In the genomic region with DNA sequence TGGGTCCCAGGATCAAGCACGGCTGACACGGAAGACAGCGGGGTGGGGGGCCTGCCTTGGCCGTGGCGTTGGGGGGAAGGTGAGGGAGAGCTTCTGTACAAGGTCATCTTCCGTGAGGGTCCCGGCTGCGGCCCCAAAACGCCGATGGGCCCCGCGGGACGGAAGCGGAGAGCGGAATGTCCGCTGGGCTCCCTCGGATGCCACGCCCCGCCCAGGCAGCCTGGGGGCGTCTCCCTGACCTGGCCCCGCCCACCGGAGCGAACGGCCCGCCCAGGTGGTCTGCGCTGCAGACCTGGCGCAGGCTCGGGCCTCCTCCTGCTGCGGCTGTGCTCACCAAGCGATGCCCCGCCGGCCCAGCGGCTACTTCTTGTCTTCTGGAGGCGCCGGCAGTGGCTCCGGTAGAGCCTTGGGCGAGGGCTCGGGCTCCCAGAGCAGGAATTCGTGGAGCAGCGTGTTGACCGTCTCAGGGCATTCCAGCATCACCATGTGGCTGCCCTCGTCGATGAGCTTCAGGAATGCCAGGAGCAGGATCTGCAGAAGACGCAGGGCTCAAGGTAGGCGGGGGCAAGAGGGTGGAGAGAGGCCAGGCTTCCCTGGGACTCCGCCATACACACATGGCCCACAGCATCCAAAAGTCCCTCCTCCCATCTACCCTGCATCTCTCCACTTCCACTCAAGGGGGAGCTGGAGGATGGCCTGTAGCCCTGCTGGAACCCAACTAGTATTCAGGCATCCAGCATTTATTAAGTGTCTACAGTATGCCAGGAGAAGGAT, we compare ENCODE assay signal across 1 cellular context.
TF ChIP-seq lines count a peak whose summit lies in the region.

No MANE protein-coding gene starts in this region.

TF ChIP-seq in endothelial cell of umbilical vein, 7 proteins besides CTCF, POLR2A, EP300 and RAD21:
- no peak for TF ChIP-seq JUN (IDR thresholded peaks at IDR 0.05; ENCODE audit: borderline replicate concordance, insufficient read depth, insufficient read length, low read depth)
- peak; percentile 80 for TF ChIP-seq POLR2AphosphoS5 (IDR thresholded peaks at IDR 0.05; ENCODE audit: insufficient read depth, low read depth, low read length)
- TF ChIP-seq FOS (IDR thresholded peaks at IDR 0.05; ENCODE audit: borderline replicate concordance, insufficient read depth, low read length) = no peak
- TF ChIP-seq, protein P1, sequence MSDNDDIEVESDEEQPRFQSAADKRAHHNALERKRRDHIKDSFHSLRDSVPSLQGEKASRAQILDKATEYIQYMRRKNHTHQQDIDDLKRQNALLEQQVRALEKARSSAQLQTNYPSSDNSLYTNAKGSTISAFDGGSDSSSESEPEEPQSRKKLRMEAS (IDR thresholded peaks at IDR 0.05; ENCODE audit: insufficient read depth, insufficient read length) = no peak
- no peak for TF ChIP-seq EZH2 (IDR thresholded peaks at IDR 0.05; ENCODE audit: borderline replicate concordance, low read depth, low read length, severe bottlenecking)
- no peak for TF ChIP-seq MYC (IDR thresholded peaks at IDR 0.05; ENCODE audit: low read depth, low read length)
